8 cellular contexts compared by ENCODE assay signal in genomic region chr18:13136056-13136688, GRCh38.
A peak's percentile ranks its signal among the peaks of the same experiment; 100 is the strongest.
DNase-seq lines count a peak whose midpoint lies in the region.

No MANE protein-coding gene starts in this region.

- H2AFZ ChIP-seq in neuronal stem cell (ENCODE audit: low read length): no peak overlapping the region

- H3K4ac ChIP-seq in neuronal stem cell (ENCODE audit: low read length): no peak overlapping the region

- H3K79me1 ChIP-seq in neuronal stem cell (ENCODE audit: low read depth, low read length): no peaks in the 10 kb centered on the region

- no peak overlapping the region for H3K9ac ChIP-seq in neuronal stem cell (ENCODE audit: low read depth, low read length, poor library complexity)

- H3K36me3 ChIP-seq in neuronal stem cell (replicated peaks in 1 of 2; ENCODE audit: control insufficient read depth in 2 of 2, insufficient read depth in 2 of 2, low read length in 2 of 2): no peaks in the 10 kb centered on the region

- peak overlapping the region in 1 of 2 donors; percentile 71 for H3K4me3 ChIP-seq in neuronal stem cell (ENCODE audit: low read length in 2 of 2)

- peak; percentile 44 to 65 for DNase-seq in stimulated activated CD4-positive, alpha-beta T cell treated with anti-CD3 and anti-CD28 coated beads, Interleukin-15, amount 100 ng/mL, for 48 hours (ENCODE audit: low read depth in 2 of 2)
- DNase-seq in stimulated activated CD4-positive, alpha-beta T cell treated with anti-CD3 and anti-CD28 coated beads, Interleukin-4, amount 100 ng/mL, for 4 hours: no peak
- DNase-seq in T follicular helper cell (ENCODE audit: low read depth) (peak; percentile 40), neuronal stem cell (ENCODE audit: low spot score) (peak; percentile 29), GM19238 (ENCODE audit: insufficient read length, low spot score) (no peak), NCI-H1092 (lab: John Stamatoyannopoulos, UW) (no peak), GOT3 (lab: John Stamatoyannopoulos, UW) (no peak)
- peak; percentile 32 for DNase-seq in effector CD8-positive, alpha-beta T cell (lab: John Stamatoyannopoulos, UW)

- no CpG with 5 or more reads among the region's 32 CpGs for WGBS in neuronal stem cell (ENCODE audit: extremely low coverage in 2 of 2, insufficient read length in 2 of 2, insufficient replicate concordance in 1 of 2), 2 donors

- H2BK12ac ChIP-seq in neuronal stem cell (ENCODE audit: low read length): no peak overlapping the region

- peak overlapping the region; percentile 76 for H3K18ac ChIP-seq in neuronal stem cell (ENCODE audit: low read length)

- H3K27me3 ChIP-seq in neuronal stem cell (ENCODE audit: control insufficient read depth in 3 of 3, insufficient read depth in 3 of 3, low read depth in 1 of 3, low read length in 3 of 3): no peaks in the 10 kb centered on the region

- H2BK5ac ChIP-seq in neuronal stem cell (ENCODE audit: low read length): peak overlapping the region; percentile 83

- H3K4me2 ChIP-seq in neuronal stem cell (ENCODE audit: insufficient read depth, low read length, poor library complexity, severe bottlenecking): no peak overlapping the region

- H4K8ac ChIP-seq in neuronal stem cell (ENCODE audit: low read depth, low read length): no peak overlapping the region

- H2AK5ac ChIP-seq in neuronal stem cell (ENCODE audit: low read depth, low read length): no peak overlapping the region

- H3K4me1 ChIP-seq in neuronal stem cell (ENCODE audit: control insufficient read depth in 2 of 2, insufficient read depth in 1 of 2, low read depth in 1 of 2, low read length in 2 of 2): peaks cover 0 to 3% of the 10 kb centered on the region in 2 donors

- H3K27ac ChIP-seq in neuronal stem cell (replicated peaks; ENCODE audit: low read length): peak overlapping the region; percentile 43

- H3K9me3 ChIP-seq in neuronal stem cell (replicated peaks in 1 of 2; ENCODE audit: control insufficient read depth in 2 of 2, insufficient read depth in 1 of 2, low read depth in 1 of 2, low read length in 2 of 2): peaks cover 0 to 9% of the 10 kb centered on the region in 2 donors

- H2BK120ac ChIP-seq in neuronal stem cell (ENCODE audit: low read depth, low read length): no peak overlapping the region

- peak overlapping the region; percentile 32 for H3K14ac ChIP-seq in neuronal stem cell (ENCODE audit: low read length)

- no peak overlapping the region for H2BK15ac ChIP-seq in neuronal stem cell (ENCODE audit: low read length)

- no peak overlapping the region for H3K23ac ChIP-seq in neuronal stem cell (ENCODE audit: low read depth, low read length, poor library complexity)

- H4K91ac ChIP-seq in neuronal stem cell (ENCODE audit: low read depth, low read length, poor library complexity): no peak overlapping the region

Comparison
In these comparisons a context has a peak if more than half of its experiments do, and no peak if none do; other contexts are left out.
1. DNase-seq: peak in stimulated activated CD4-positive, alpha-beta T cell treated with anti-CD3 and anti-CD28 coated beads, Interleukin-15, amount 100 ng/mL, for 48 hours (2 of 2), T follicular helper cell (single experiment), effector CD8-positive, alpha-beta T cell (single experiment) and neuronal stem cell (single experiment); none in stimulated activated CD4-positive, alpha-beta T cell treated with anti-CD3 and anti-CD28 coated beads, Interleukin-4, amount 100 ng/mL, for 4 hours (0 of 2), GM19238 (single experiment), NCI-H1092 (single experiment) and GOT3 (single experiment).